ENCODE assay signal across 9 cellular contexts in the genomic region with DNA sequence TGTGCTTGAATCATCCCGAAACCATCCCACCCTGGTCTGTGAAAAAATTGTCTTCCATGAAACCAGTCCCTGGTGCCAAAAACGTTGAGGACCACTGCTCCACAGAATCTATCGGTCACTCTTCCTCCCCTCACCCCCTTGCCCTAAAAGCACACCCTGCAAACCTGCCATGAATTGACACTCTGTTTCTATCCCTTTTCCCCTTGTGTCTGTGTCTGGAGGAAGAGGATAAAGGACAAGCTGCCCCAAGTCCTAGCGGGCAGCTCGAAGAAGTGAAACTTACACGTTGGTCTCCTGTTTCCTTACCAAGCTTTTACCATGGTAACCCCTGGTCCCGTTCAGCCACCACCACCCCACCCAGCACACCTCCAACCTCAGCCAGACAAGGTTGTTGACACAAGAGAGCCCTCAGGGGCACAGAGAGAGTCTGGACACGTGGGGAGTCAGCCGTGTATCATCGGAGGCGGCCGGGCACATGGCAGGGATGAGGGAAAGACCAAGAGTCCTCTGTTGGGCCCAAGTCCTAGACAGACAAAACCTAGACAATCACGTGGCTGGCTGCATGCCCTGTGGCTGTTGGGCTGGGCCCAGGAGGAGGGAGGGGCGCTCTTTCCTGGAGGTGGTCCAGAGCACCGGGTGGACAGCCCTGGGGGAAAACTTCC. TPM values are rescaled to one million over a fixed set of nuclear protein-coding genes. Genes with fewer than 3 reads are reported as not detected.
DNase-seq lines count a peak whose midpoint lies in the region; ATAC-seq, FAIRE-seq and TF ChIP-seq lines count a peak whose summit lies in the region.
"Had no signal": no experiment of that assay in that cellular context is flagged by ENCODE, and none has a peak within 500 bp of the region (broad histone marks: within the 10 kb centered on the region; RNA-seq: fewer than 3 reads in every experiment).

No MANE protein-coding gene starts in this region.

- no peaks in the 10 kb centered on the region for H3K36me3 Mint-ChIP-seq in activated CD4-positive, alpha-beta T cell treated with anti-CD3 and anti-CD28 coated beads, Interleukin-2, amount 10 ng/mL, durations not matched to agents 24 days and 14 days (ENCODE audit: low read depth)
- H3K36me3 Mint-ChIP-seq: CD4-positive, alpha-beta memory T cell had no signal

- H3K27me3 ChIP-seq in body of pancreas (peaks cover 0 to 17% of the 10 kb centered on the region in 2 donors), HepG2 (ENCODE audit: control insufficient read depth in 1 of 2, insufficient read depth in 2 of 2, low read length in 2 of 2) (no peaks in the 10 kb centered on the region; a peak in 1 of 5 replicates), transverse colon (peaks cover 6% of the 10 kb centered on the region)

- H3K4me2 ChIP-seq in HepG2 (ENCODE audit: low read depth, low read length) = peak overlapping the region; percentile 88

- in situ Hi-C loops in HepG2 (cut with HindIII; ENCODE audit: extremely low pct_ligation_motif_present, low pct_unique_long_range_greater_than_20kb) (no loop called here), transverse colon (cut with MboI; ENCODE audit: low pct_ligation_motif_present in 1 of 4, low pct_unique_long_range_greater_than_20kb in 1 of 4, low sequenced_read_pairs in 3 of 4) (loop anchor here in 1 of 4 donors (25.0 kb wide), 1 partner anchor 161 kb away; no protein-coding TSS in a partner anchor)

- CTCF ChIA-PET in HepG2 (lab: Yijun Ruan, JAX; ENCODE audit: low intra/inter-chr PET ratio, low total read pairs) = interaction anchor here (1.9 kb wide), 1 partner anchor 12 kb away, joined by 9 read pairs; no protein-coding TSS in a partner anchor

- no peak for TF ChIP-seq CTCF in body of pancreas (IDR thresholded peaks at IDR 0.05)
- TF ChIP-seq CTCF in HepG2 (CRISPR knock-in tag; IDR thresholded peaks at IDR 0.05) = no peak
- TF ChIP-seq CTCF in transverse colon (IDR thresholded peaks at IDR 0.05) = no peak

- BruUV-seq in HepG2 (replicated peaks; lab: Mats Ljungman, UMichigan) = no TSS peak

- H3K4me1 ChIP-seq in body of pancreas (peaks cover 15% of the 10 kb centered on the region), HepG2 (ENCODE audit: insufficient read depth, low read length) (peaks cover 94% of the 10 kb centered on the region), transverse colon (peaks cover 16 to 49% (median 23%) of the 10 kb centered on the region in 4 donors)

- H3K79me2 ChIP-seq in HepG2 (ENCODE audit: insufficient read depth, low read length) = peaks cover 12% of the 10 kb centered on the region

- TF ChIP-seq POLR2A in body of pancreas (IDR thresholded peaks at IDR 0.05) (no peak), HepG2 (IDR thresholded peaks at IDR 0.05; ENCODE audit: insufficient read depth in 1 of 2, low read depth in 2 of 2, low read length in 2 of 2) (peak in 1 of 2 experiments; percentile 43; a peak in 2 of 4 replicates), transverse colon (IDR thresholded peaks at IDR 0.05) (no peak)

- H3K36me3 ChIP-seq in body of pancreas (replicated peaks in 1 of 2; ENCODE audit: insufficient read depth in 1 of 2, low read depth in 2 of 2) = no peaks in the 10 kb centered on the region
- peaks cover 7 to 21% of the 10 kb centered on the region in 2 experiments; a peak in 4 of 5 replicates for H3K36me3 ChIP-seq in HepG2 (replicated peaks in 1 of 2; ENCODE audit: control insufficient read depth in 1 of 2, insufficient read depth in 2 of 2, low read length in 2 of 2)
- H3K36me3 ChIP-seq in transverse colon = no peaks in the 10 kb centered on the region

- no peaks in the 10 kb centered on the region for H3K9me3 Mint-ChIP-seq in activated CD4-positive, alpha-beta T cell treated with anti-CD3 and anti-CD28 coated beads, Interleukin-2, amount 10 ng/mL, durations not matched to agents 24 days and 14 days

- H2AFZ ChIP-seq in HepG2 (ENCODE audit: low read length) = no peak overlapping the region

- 29 to 33% methylated on average over 9 to 15 of the region's 15 CpGs for WGBS in body of pancreas, 2 donors
- WGBS in HepG2 (ENCODE audit: low lambda C conversion rate) = 8% methylated on average over 15 of the region's 15 CpGs
- 29 to 37% methylated on average over 5 to 15 of the region's 15 CpGs for WGBS in transverse colon (ENCODE audit: low coverage in 1 of 2), 2 donors

- peaks cover 49% of the 10 kb centered on the region for H3K4me1 Mint-ChIP-seq in activated CD4-positive, alpha-beta T cell treated with anti-CD3 and anti-CD28 coated beads, Interleukin-2, amount 10 ng/mL, durations not matched to agents 24 days and 14 days

- H3K4me3 ChIP-seq in body of pancreas = no peak overlapping the region
- H3K4me3 ChIP-seq in HepG2 (replicated peaks in 1 of 3; ENCODE audit: insufficient read depth in 1 of 3, low read depth in 2 of 3, low read length in 3 of 3) = peak overlapping the region in 2 of 3 experiments; percentile 76 to 82; a peak in 4 of 6 replicates
- no peak overlapping the region for H3K4me3 ChIP-seq in transverse colon

- H3K9me3 ChIP-seq in body of pancreas (no peaks in the 10 kb centered on the region), HepG2 (ENCODE audit: low read length) (no peaks in the 10 kb centered on the region), transverse colon (no peaks in the 10 kb centered on the region)

- peaks cover 33% of the 10 kb centered on the region; the same call in 1 of the 2 replicates for H4K20me1 ChIP-seq in HepG2 (ENCODE audit: insufficient read depth, low read length)

- intact Hi-C loops in activated CD4-positive, alpha-beta T cell treated with anti-CD3 and anti-CD28 coated beads, Interleukin-2, amount 10 ng/mL, durations not matched to agents 24 days and 14 days (cut with micrococcal nuclease) = no loop called here
- intact Hi-C loops in body of pancreas (cut with DNase I) (no loop called here), HepG2 (cut with micrococcal nuclease; ENCODE audit: unreplicated experiment) (loop anchor here (2.0 kb wide), 1 partner anchor 25 kb away; no protein-coding TSS in a partner anchor), transverse colon (cut with DNase I; ENCODE audit: low total_unique reads) (no loop called here)

- TF ChIP-seq EP300 in Ishikawa (IDR thresholded peaks at IDR 0.05; ENCODE audit: borderline replicate concordance) (no peak), HepG2 (IDR thresholded peaks at IDR 0.05; ENCODE audit: low read depth in 2 of 2, low read length in 2 of 2) (peak in 1 of 2 experiments; percentile 57; a peak in 1 of 4 replicates), HepG2 (CRISPR knock-in tag; IDR thresholded peaks at IDR 0.05; ENCODE audit: borderline replicate concordance) (peak; percentile 66; the same call in 1 of the 2 replicates), transverse colon (IDR thresholded peaks at IDR 0.05; ENCODE audit: low read depth) (no peak)

- H3K27ac Mint-ChIP-seq in activated CD4-positive, alpha-beta T cell treated with anti-CD3 and anti-CD28 coated beads, Interleukin-2, amount 10 ng/mL, durations not matched to agents 24 days and 14 days = peak overlapping the region; percentile 56

- POLR2A ChIA-PET in HepG2 (lab: Yijun Ruan, JAX) = interaction anchor here (0.6 to 3.9 kb wide), 20 partner anchors 9 to 698 kb away, joined by 3 to 56 read pairs (median 6); a partner anchor contains a TSS

- DNase-seq in activated CD4-positive, alpha-beta T cell treated with anti-CD3 and anti-CD28 coated beads, Interleukin-2, amount 10 ng/mL, durations not matched to agents 24 days and 14 days = peak; percentile 62
- DNase-seq in activated CD4-positive, alpha-beta T cell treated with anti-CD3 and anti-CD28 coated beads for 1 hour = no peak
- DNase-seq in body of pancreas (peak; percentile 37 to 52 (median 46)), HepG2 (ENCODE audit: low spot score) (peak; percentile 87), transverse colon (peak; percentile 23), NCI-H2227 (lab: John Stamatoyannopoulos, UW; ENCODE audit: unreplicated experiment) (no peak)
- DNase-seq in activated CD4-positive, alpha-beta T cell treated with anti-CD3 and anti-CD28 coated beads for 48 hours = no peak

- H3K27me3 Mint-ChIP-seq in activated CD4-positive, alpha-beta T cell treated with anti-CD3 and anti-CD28 coated beads, Interleukin-2, amount 10 ng/mL, durations not matched to agents 24 days and 14 days = peaks cover 51% of the 10 kb centered on the region

- H3K9ac ChIP-seq in HepG2 (ENCODE audit: insufficient read depth, low read depth, low read length) = peak overlapping the region; percentile 77

- FAIRE-seq in HepG2 (lab: Jason Lieb, UNC) = no peak

- TF ChIP-seq RAD21 in Ishikawa (IDR thresholded peaks at IDR 0.05; ENCODE audit: low read depth) (no peak), HepG2 (CRISPR knock-in tag; IDR thresholded peaks at IDR 0.05) (0 out of 2 replicates have a peak, but pooled peaks have one; percentile 5)

- ATAC-seq in body of pancreas (peak; percentile 46), HepG2 (peak; percentile 56)

- H3K27ac ChIP-seq in body of pancreas = peak overlapping the region in 2 of 4 donors; percentile 1 to 28
- H3K27ac ChIP-seq in HepG2 (ENCODE audit: extremely low read length, insufficient read depth, low read length) = peak overlapping the region; percentile 99
- peak overlapping the region; percentile 59 to 74 (median 63) for H3K27ac ChIP-seq in transverse colon

- H3K4me3 Mint-ChIP-seq in activated CD4-positive, alpha-beta T cell treated with anti-CD3 and anti-CD28 coated beads, Interleukin-2, amount 10 ng/mL, durations not matched to agents 24 days and 14 days = peak overlapping the region; percentile 56

RNA-seq across cellular contexts. Expression of a gene that starts 0.8 kb away (rescaled TPM):
- total RNA-seq in activated CD4-positive, alpha-beta T cell treated with anti-CD3 and anti-CD28 coated beads, Interleukin-2, amount 10 ng/mL, durations not matched to agents 24 days and 14 days = 0.33 and 0.45 TPM in 2 replicates
- total RNA-seq in body of pancreas = 10 to 100 TPM; 20.2 to 36.3 TPM
- total RNA-seq in HepG2 (2016; rRNA removed; fragmentation: Illumina TruSeq; extraction: Trizol) = 9.2 and 21.2 TPM in 2 replicates
- total RNA-seq in HepG2 (2016; cell fraction: cytosol; rRNA removed; fragmentation: Illumina TruSeq; extraction: Trizol; ENCODE audit: low read depth) = 3.3 and 3.6 TPM in 2 replicates
- total RNA-seq in HepG2 (2016; cell fraction: insoluble cytoplasmic fraction; rRNA removed; fragmentation: Illumina TruSeq; extraction: Trizol) = 8.0 and 21.0 TPM in 2 replicates
- total RNA-seq in HepG2 (2016; cell fraction: membrane; rRNA removed; fragmentation: Illumina TruSeq; extraction: Trizol) = 8.0 and 9.1 TPM in 2 replicates
- 18.0 and 20.9 TPM in 2 replicates for total RNA-seq in HepG2 (2016; cell fraction: nucleus; rRNA removed; fragmentation: Illumina TruSeq; extraction: Trizol)
- polyA plus RNA-seq in HepG2 (2011; rRNA removed) = 1,576 and 2,365 TPM in 2 replicates
- 1,491 and 1,809 TPM in 2 replicates for polyA plus RNA-seq in HepG2 (2011; cell fraction: cytosol; rRNA removed)
- 562 and 817 TPM in 2 replicates for polyA plus RNA-seq in HepG2 (2011; cell fraction: nucleus; rRNA removed)
- polyA plus RNA-seq in HepG2 (2012) = 545 and 706 TPM in 2 replicates
- polyA plus RNA-seq in HepG2 (2016; cell fraction: cytosol; fragmentation: Illumina TruSeq; extraction: Trizol; ENCODE audit: low read depth) = 3.7 and 4.4 TPM in 2 replicates
- polyA plus RNA-seq in HepG2 (2016; cell fraction: insoluble cytoplasmic fraction; fragmentation: Illumina TruSeq; extraction: Trizol; ENCODE audit: low read depth) = 9.1 and 11.4 TPM in 2 replicates
- 6.1 and 6.8 TPM in 2 replicates for polyA plus RNA-seq in HepG2 (2016; cell fraction: membrane; fragmentation: Illumina TruSeq; extraction: Trizol; ENCODE audit: low read depth)
- 38.3 and 38.7 TPM in 2 replicates for polyA plus RNA-seq in HepG2 (2016; cell fraction: nucleus; fragmentation: Illumina TruSeq; extraction: Trizol; ENCODE audit: insufficient read depth, low read depth)
- polyA minus RNA-seq in HepG2 (2011; rRNA and poly(A)+ RNA removed; ENCODE audit: low replicate concordance) = 6.3 and 1,949 TPM in 2 replicates
- polyA minus RNA-seq in HepG2 (2011; cell fraction: cytosol; rRNA and poly(A)+ RNA removed) = 904 and 1,305 TPM in 2 replicates
- 242 and 430 TPM in 2 replicates for polyA minus RNA-seq in HepG2 (2011; cell fraction: nucleus; rRNA and poly(A)+ RNA removed)
- total RNA-seq in transverse colon = 10 to 100 TPM in 1 of 4 donors, 1 to 10 TPM in 3; 1.3 to 26.2 (median 5.5) TPM
- polyA plus RNA-seq: CD4-positive, alpha-beta memory T cell had no signal

RNA-seq across cellular contexts. Expression of a gene that starts 28.2 kb away (rescaled TPM):
- total RNA-seq in activated CD4-positive, alpha-beta T cell treated with anti-CD3 and anti-CD28 coated beads, Interleukin-2, amount 10 ng/mL, durations not matched to agents 24 days and 14 days = 44.2 and 49.2 TPM in 2 replicates
- total RNA-seq in body of pancreas = 10 to 100 TPM; 12.2 to 23.6 TPM
- 57.5 and 77.9 TPM in 2 replicates for total RNA-seq in HepG2 (2016; rRNA removed; fragmentation: Illumina TruSeq; extraction: Trizol)
- total RNA-seq in HepG2 (2016; cell fraction: cytosol; rRNA removed; fragmentation: Illumina TruSeq; extraction: Trizol; ENCODE audit: low read depth) = 12.5 and 16.2 TPM in 2 replicates
- total RNA-seq in HepG2 (2016; cell fraction: insoluble cytoplasmic fraction; rRNA removed; fragmentation: Illumina TruSeq; extraction: Trizol) = 61.5 and 77.2 TPM in 2 replicates
- total RNA-seq in HepG2 (2016; cell fraction: membrane; rRNA removed; fragmentation: Illumina TruSeq; extraction: Trizol) = 27.8 and 28.9 TPM in 2 replicates
- 21.6 and 22.0 TPM in 2 replicates for total RNA-seq in HepG2 (2016; cell fraction: nucleus; rRNA removed; fragmentation: Illumina TruSeq; extraction: Trizol)
- polyA plus RNA-seq in HepG2 (2011; rRNA removed) = 65.2 and 68.1 TPM in 2 replicates
- polyA plus RNA-seq in HepG2 (2011; cell fraction: cytosol; rRNA removed) = 72.3 and 73.9 TPM in 2 replicates
- polyA plus RNA-seq in HepG2 (2011; cell fraction: nucleus; rRNA removed) = 36.3 and 39.1 TPM in 2 replicates
- 37.2 and 44.1 TPM in 2 replicates for polyA plus RNA-seq in HepG2 (2012)
- 12.3 and 17.5 TPM in 2 replicates for polyA plus RNA-seq in HepG2 (2016; cell fraction: cytosol; fragmentation: Illumina TruSeq; extraction: Trizol; ENCODE audit: low read depth)
- 79.7 and 84.4 TPM in 2 replicates for polyA plus RNA-seq in HepG2 (2016; cell fraction: insoluble cytoplasmic fraction; fragmentation: Illumina TruSeq; extraction: Trizol; ENCODE audit: low read depth)
- 20.4 and 24.4 TPM in 2 replicates for polyA plus RNA-seq in HepG2 (2016; cell fraction: membrane; fragmentation: Illumina TruSeq; extraction: Trizol; ENCODE audit: low read depth)
- polyA plus RNA-seq in HepG2 (2016; cell fraction: nucleus; fragmentation: Illumina TruSeq; extraction: Trizol; ENCODE audit: insufficient read depth, low read depth) = 37.5 and 48.7 TPM in 2 replicates
- polyA minus RNA-seq in HepG2 (2011; rRNA and poly(A)+ RNA removed; ENCODE audit: low replicate concordance) = 27.0 and 72.1 TPM in 2 replicates
- polyA minus RNA-seq in HepG2 (2011; cell fraction: cytosol; rRNA and poly(A)+ RNA removed) = 13.5 and 15.9 TPM in 2 replicates
- polyA minus RNA-seq in HepG2 (2011; cell fraction: nucleus; rRNA and poly(A)+ RNA removed) = 6.6 and 8.1 TPM in 2 replicates
- total RNA-seq in transverse colon = 10 to 100 TPM; 18.3 to 87.3 (median 54.0) TPM

RNA-seq across cellular contexts. Expression of a gene that starts 39.2 kb away (rescaled TPM):
- total RNA-seq in activated CD4-positive, alpha-beta T cell treated with anti-CD3 and anti-CD28 coated beads, Interleukin-2, amount 10 ng/mL, durations not matched to agents 24 days and 14 days = 0.23 and 0.28 TPM in 2 replicates
- total RNA-seq in body of pancreas = 1 to 10 TPM; 3.0 to 4.9 TPM
- total RNA-seq in HepG2 (2016; rRNA removed; fragmentation: Illumina TruSeq; extraction: Trizol) = 0.10 and 0.46 TPM in 2 replicates
- 0.18 TPM in 1 of 2 replicates, not detected in the other for total RNA-seq in HepG2 (2016; cell fraction: cytosol; rRNA removed; fragmentation: Illumina TruSeq; extraction: Trizol; ENCODE audit: low read depth)
- total RNA-seq in HepG2 (2016; cell fraction: insoluble cytoplasmic fraction; rRNA removed; fragmentation: Illumina TruSeq; extraction: Trizol) = 0.52 TPM in 1 of 2 replicates, not detected in the other
- total RNA-seq in HepG2 (2016; cell fraction: membrane; rRNA removed; fragmentation: Illumina TruSeq; extraction: Trizol) = 0.10 and 0.15 TPM in 2 replicates
- 0.44 and 0.78 TPM in 2 replicates for total RNA-seq in HepG2 (2016; cell fraction: nucleus; rRNA removed; fragmentation: Illumina TruSeq; extraction: Trizol)
- polyA plus RNA-seq in HepG2 (2011; rRNA removed) = 0.12 and 0.21 TPM in 2 replicates
- 0.12 and 0.23 TPM in 2 replicates for polyA plus RNA-seq in HepG2 (2011; cell fraction: cytosol; rRNA removed)
- 0.40 and 0.96 TPM in 2 replicates for polyA plus RNA-seq in HepG2 (2011; cell fraction: nucleus; rRNA removed)
- 0.09 and 0.31 TPM in 2 replicates for polyA plus RNA-seq in HepG2 (2012)
- polyA plus RNA-seq in HepG2 (2016; cell fraction: cytosol; fragmentation: Illumina TruSeq; extraction: Trizol; ENCODE audit: low read depth) = 0.06 and 0.09 TPM in 2 replicates
- 0.15 and 0.16 TPM in 2 replicates for polyA plus RNA-seq in HepG2 (2016; cell fraction: insoluble cytoplasmic fraction; fragmentation: Illumina TruSeq; extraction: Trizol; ENCODE audit: low read depth)
- polyA plus RNA-seq in HepG2 (2016; cell fraction: membrane; fragmentation: Illumina TruSeq; extraction: Trizol; ENCODE audit: low read depth) = 0.08 TPM in 1 of 2 replicates, not detected in the other
- polyA plus RNA-seq in HepG2 (2016; cell fraction: nucleus; fragmentation: Illumina TruSeq; extraction: Trizol; ENCODE audit: insufficient read depth, low read depth) = 0.99 and 1.4 TPM in 2 replicates
- 0.14 and 0.16 TPM in 2 replicates for polyA minus RNA-seq in HepG2 (2011; rRNA and poly(A)+ RNA removed; ENCODE audit: low replicate concordance)
- polyA minus RNA-seq in HepG2 (2011; cell fraction: cytosol; rRNA and poly(A)+ RNA removed) = 0.69 and 0.88 TPM in 2 replicates
- polyA minus RNA-seq in HepG2 (2011; cell fraction: nucleus; rRNA and poly(A)+ RNA removed) = not detected in 2 replicates
- under 1 TPM in 1 of 4 donors, not detected in 3; 0.95 TPM for total RNA-seq in transverse colon
- total RNA-seq: CD4-positive, alpha-beta memory T cell had no signal
- polyA plus RNA-seq: CD4-positive, alpha-beta memory T cell had no signal

RNA-seq across cellular contexts. Expression of a gene that starts 40.8 kb away (rescaled TPM):
- 41.1 and 44.5 TPM in 2 replicates for total RNA-seq in activated CD4-positive, alpha-beta T cell treated with anti-CD3 and anti-CD28 coated beads, Interleukin-2, amount 10 ng/mL, durations not matched to agents 24 days and 14 days
- total RNA-seq in body of pancreas = 10 to 100 TPM; 13.5 to 19.4 TPM
- 7.1 and 8.1 TPM in 2 replicates for total RNA-seq in HepG2 (2016; rRNA removed; fragmentation: Illumina TruSeq; extraction: Trizol)
- 0.51 and 0.88 TPM in 2 replicates for total RNA-seq in HepG2 (2016; cell fraction: cytosol; rRNA removed; fragmentation: Illumina TruSeq; extraction: Trizol; ENCODE audit: low read depth)
- 7.1 and 7.5 TPM in 2 replicates for total RNA-seq in HepG2 (2016; cell fraction: insoluble cytoplasmic fraction; rRNA removed; fragmentation: Illumina TruSeq; extraction: Trizol)
- 2.1 and 2.7 TPM in 2 replicates for total RNA-seq in HepG2 (2016; cell fraction: membrane; rRNA removed; fragmentation: Illumina TruSeq; extraction: Trizol)
- total RNA-seq in HepG2 (2016; cell fraction: nucleus; rRNA removed; fragmentation: Illumina TruSeq; extraction: Trizol) = 5.7 and 8.6 TPM in 2 replicates
- 3.0 and 3.2 TPM in 2 replicates for polyA plus RNA-seq in HepG2 (2011; rRNA removed)
- 1.3 and 1.8 TPM in 2 replicates for polyA plus RNA-seq in HepG2 (2011; cell fraction: cytosol; rRNA removed)
- 10.1 and 11.0 TPM in 2 replicates for polyA plus RNA-seq in HepG2 (2011; cell fraction: nucleus; rRNA removed)
- polyA plus RNA-seq in HepG2 (2012) = 9.5 and 9.7 TPM in 2 replicates
- 0.27 and 0.32 TPM in 2 replicates for polyA plus RNA-seq in HepG2 (2016; cell fraction: cytosol; fragmentation: Illumina TruSeq; extraction: Trizol; ENCODE audit: low read depth)
- 2.6 and 3.8 TPM in 2 replicates for polyA plus RNA-seq in HepG2 (2016; cell fraction: insoluble cytoplasmic fraction; fragmentation: Illumina TruSeq; extraction: Trizol; ENCODE audit: low read depth)
- polyA plus RNA-seq in HepG2 (2016; cell fraction: membrane; fragmentation: Illumina TruSeq; extraction: Trizol; ENCODE audit: low read depth) = 0.63 and 0.71 TPM in 2 replicates
- polyA plus RNA-seq in HepG2 (2016; cell fraction: nucleus; fragmentation: Illumina TruSeq; extraction: Trizol; ENCODE audit: insufficient read depth, low read depth) = 10.0 and 15.0 TPM in 2 replicates
- 14.7 and 16.6 TPM in 2 replicates for polyA minus RNA-seq in HepG2 (2011; rRNA and poly(A)+ RNA removed; ENCODE audit: low replicate concordance)
- 3.3 and 5.4 TPM in 2 replicates for polyA minus RNA-seq in HepG2 (2011; cell fraction: cytosol; rRNA and poly(A)+ RNA removed)
- polyA minus RNA-seq in HepG2 (2011; cell fraction: nucleus; rRNA and poly(A)+ RNA removed) = 8.6 and 9.3 TPM in 2 replicates
- 10 to 100 TPM; 23.8 to 50.0 (median 35.1) TPM for total RNA-seq in transverse colon

RNA-seq across cellular contexts. Expression of a gene that starts 54.0 kb away (rescaled TPM):
- total RNA-seq in activated CD4-positive, alpha-beta T cell treated with anti-CD3 and anti-CD28 coated beads, Interleukin-2, amount 10 ng/mL, durations not matched to agents 24 days and 14 days = not detected in 2 replicates
- total RNA-seq in body of pancreas = under 1 TPM in 1 of 2 donors, not detected in 1; 0.26 TPM
- not detected in 2 replicates for total RNA-seq in HepG2 (2016; rRNA removed; fragmentation: Illumina TruSeq; extraction: Trizol)
- not detected in 2 replicates for total RNA-seq in HepG2 (2016; cell fraction: cytosol; rRNA removed; fragmentation: Illumina TruSeq; extraction: Trizol; ENCODE audit: low read depth)
- total RNA-seq in HepG2 (2016; cell fraction: insoluble cytoplasmic fraction; rRNA removed; fragmentation: Illumina TruSeq; extraction: Trizol) = not detected in 2 replicates
- total RNA-seq in HepG2 (2016; cell fraction: membrane; rRNA removed; fragmentation: Illumina TruSeq; extraction: Trizol) = not detected in 2 replicates
- total RNA-seq in HepG2 (2016; cell fraction: nucleus; rRNA removed; fragmentation: Illumina TruSeq; extraction: Trizol) = not detected in 2 replicates
- 0.04 TPM in 1 of 2 replicates, not detected in the other for polyA plus RNA-seq in HepG2 (2011; rRNA removed)
- 0.04 and 0.05 TPM in 2 replicates for polyA plus RNA-seq in HepG2 (2011; cell fraction: cytosol; rRNA removed)
- 0.24 and 0.34 TPM in 2 replicates for polyA plus RNA-seq in HepG2 (2011; cell fraction: nucleus; rRNA removed)
- polyA plus RNA-seq in HepG2 (2012) = 0.12 TPM in 1 of 2 replicates, not detected in the other
- polyA plus RNA-seq in HepG2 (2016; cell fraction: cytosol; fragmentation: Illumina TruSeq; extraction: Trizol; ENCODE audit: low read depth) = not detected in 2 replicates
- not detected in 2 replicates for polyA plus RNA-seq in HepG2 (2016; cell fraction: insoluble cytoplasmic fraction; fragmentation: Illumina TruSeq; extraction: Trizol; ENCODE audit: low read depth)
- polyA plus RNA-seq in HepG2 (2016; cell fraction: membrane; fragmentation: Illumina TruSeq; extraction: Trizol; ENCODE audit: low read depth) = not detected in 2 replicates
- not detected in 2 replicates for polyA plus RNA-seq in HepG2 (2016; cell fraction: nucleus; fragmentation: Illumina TruSeq; extraction: Trizol; ENCODE audit: insufficient read depth, low read depth)
- polyA minus RNA-seq in HepG2 (2011; rRNA and poly(A)+ RNA removed; ENCODE audit: low replicate concordance) = not detected in 2 replicates
- polyA minus RNA-seq in HepG2 (2011; cell fraction: cytosol; rRNA and poly(A)+ RNA removed) = not detected in 2 replicates
- polyA minus RNA-seq in HepG2 (2011; cell fraction: nucleus; rRNA and poly(A)+ RNA removed) = not detected in 2 replicates
- total RNA-seq in transverse colon = not detected
- total RNA-seq: CD4-positive, alpha-beta memory T cell had no signal
- polyA plus RNA-seq: CD4-positive, alpha-beta memory T cell had no signal

Comparison
In these comparisons a context has a peak if more than half of its experiments do, and no peak if none do; other contexts are left out.
1. DNase-seq: peak in activated CD4-positive, alpha-beta T cell treated with anti-CD3 and anti-CD28 coated beads, Interleukin-2, amount 10 ng/mL, durations not matched to agents 24 days and 14 days (single experiment), body of pancreas (4 of 4), HepG2 (single experiment) and transverse colon (single experiment); none in activated CD4-positive, alpha-beta T cell treated with anti-CD3 and anti-CD28 coated beads for 1 hour (single experiment), activated CD4-positive, alpha-beta T cell treated with anti-CD3 and anti-CD28 coated beads for 48 hours (single experiment) and NCI-H2227 (single experiment).
2. H3K4me3 ChIP-seq: peak in HepG2 (2 of 3); none in body of pancreas (0 of 2) and transverse colon (0 of 4).